Comparison of ENCODE assay signal across 16 cellular contexts in the genomic region with DNA sequence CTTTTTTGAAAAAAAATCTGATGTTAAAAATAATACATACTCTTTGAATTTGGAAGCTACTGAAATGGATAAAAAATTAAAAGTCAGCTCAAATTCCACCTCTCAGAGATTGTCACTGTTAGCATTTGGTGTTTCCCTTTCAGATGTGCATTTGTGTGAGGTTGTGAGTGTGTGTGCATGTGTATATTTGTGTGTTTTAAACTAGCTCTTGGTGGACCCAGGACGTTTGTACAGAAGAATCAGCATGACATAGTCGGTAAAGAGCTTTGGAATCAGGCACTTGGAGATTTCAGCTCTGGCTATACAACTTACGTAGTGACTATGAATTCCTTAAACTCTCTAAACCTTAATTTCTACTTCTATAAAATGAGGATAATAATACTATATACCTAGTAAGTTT. TPM values are rescaled to one million over a fixed set of nuclear protein-coding genes. Genes with fewer than 3 reads are reported as not detected.
DNase-seq lines count a peak whose midpoint lies in the region; ATAC-seq and TF ChIP-seq lines count a peak whose summit lies in the region.
"Had no signal": no experiment of that assay in that cellular context is flagged by ENCODE, and none has a peak within 500 bp of the region (broad histone marks: within the 10 kb centered on the region; RNA-seq: fewer than 3 reads in every experiment).

No MANE protein-coding gene starts in this region.

- no peaks in the 10 kb centered on the region for H3K9me3 ChIP-seq in IMR-90 (ENCODE audit: control insufficient read depth, insufficient read depth, low read length)
- no peaks in the 10 kb centered on the region for H3K9me3 ChIP-seq in psoas muscle
- no peaks in the 10 kb centered on the region for H3K9me3 ChIP-seq in Peyer's patch
- H3K9me3 ChIP-seq: HAP-1 had no signal

- no peak overlapping the region for H2AFZ ChIP-seq in IMR-90 (replicated peaks; ENCODE audit: low read length, poor library complexity)

- no peak overlapping the region for H3K4me2 ChIP-seq in IMR-90 (ENCODE audit: low read depth, low read length)

- peaks cover 17% of the 10 kb centered on the region for H3K36me3 Mint-ChIP-seq in Calu3 (ENCODE audit: insufficient read depth, unreplicated experiment)
- H3K36me3 Mint-ChIP-seq in chondrocyte (ENCODE audit: low read depth): peaks cover 2% of the 10 kb centered on the region

- no peak for TF ChIP-seq RAD21 in IMR-90 (IDR thresholded peaks at IDR 0.05; ENCODE audit: low read length)

- no CpG with 5 or more reads among the region's 3 CpGs for WGBS in IMR-90 (ENCODE audit: extremely low coverage in 2 of 2, insufficient read length in 1 of 2), 2 experiments
- 54 to 69% (median 64%) methylated on average over 3 of the region's 3 CpGs for WGBS in psoas muscle, 3 donors

- H4K5ac ChIP-seq in IMR-90 (ENCODE audit: low read depth, low read length): no peak overlapping the region; the same call in 1 of the 2 replicates

- H3K4me3 ChIP-seq in IMR-90 (ENCODE audit: insufficient read depth, low read depth, low read length) (no peak overlapping the region), psoas muscle (no peak overlapping the region), Peyer's patch (no peak overlapping the region)
- H3K4me3 ChIP-seq: HAP-1 had no signal

- peaks cover 23% of the 10 kb centered on the region for H3K4me1 ChIP-seq in IMR-90 (ENCODE audit: control insufficient read depth, insufficient read depth, low read length)
- H3K4me1 ChIP-seq in psoas muscle: peaks cover 67% of the 10 kb centered on the region
- no peaks in the 10 kb centered on the region for H3K4me1 ChIP-seq in Peyer's patch

- H3K56ac ChIP-seq in IMR-90 (ENCODE audit: extremely low read depth, insufficient read depth, low read length): no peak overlapping the region

- CTCF ChIA-PET in Calu3 (lab: Charles Lee): interaction anchor here (1.1 kb wide), 1 partner anchor 86 kb away, joined by 3 read pairs; no protein-coding TSS in a partner anchor
- CTCF ChIA-PET in IMR-90 (lab: Yijun Ruan, JAX): no interaction called here

- peak overlapping the region; percentile 49; the same call in 1 of the 2 replicates for H2BK120ac ChIP-seq in IMR-90 (ENCODE audit: low read depth, low read length)

- intact Hi-C loops in Calu3 (cut with micrococcal nuclease; ENCODE audit: unreplicated experiment) (loop anchor here (2.0 kb wide), 1 partner anchor 56 kb away; no protein-coding TSS in a partner anchor), IMR-90 (cut with micrococcal nuclease) (no loop called here), psoas muscle (cut with DNase I) (loop anchor here in 1 of 2 donors (5.0 kb wide), 1 partner anchor 56 kb away; no protein-coding TSS in a partner anchor)

- H4K91ac ChIP-seq in IMR-90 (ENCODE audit: insufficient read depth, low read depth, low read length): peak overlapping the region; percentile 17; the same call in 1 of the 2 replicates

- no peaks in the 10 kb centered on the region for H3K27me3 Mint-ChIP-seq in Calu3 (ENCODE audit: unreplicated experiment)
- H3K27me3 Mint-ChIP-seq in chondrocyte (ENCODE audit: low read depth): no peaks in the 10 kb centered on the region
- H3K27me3 Mint-ChIP-seq: CD8-positive, alpha-beta memory T cell had no signal

- ATAC-seq in IMR-90 (ENCODE audit: low read depth) (no peak), psoas muscle (no peak)
- ATAC-seq: Right ventricle myocardium inferior had no signal

- in situ Hi-C loops in IMR-90 (cut with MboI; ENCODE audit: low sequenced_read_pairs): no loop called here

- H3K9me3 Mint-ChIP-seq in Calu3 (ENCODE audit: low read depth, unreplicated experiment) (no peaks in the 10 kb centered on the region), chondrocyte (ENCODE audit: low read depth) (no peaks in the 10 kb centered on the region)
- H3K9me3 Mint-ChIP-seq: CD8-positive, alpha-beta memory T cell had no signal

- H3K79me1 ChIP-seq in IMR-90 (ENCODE audit: low read depth in 1 of 2, low read length in 2 of 2): peaks cover 10 to 51% of the 10 kb centered on the region in 2 experiments; a peak in 3 of 4 replicates

- H4K20me1 ChIP-seq in IMR-90 (ENCODE audit: insufficient read depth, low read length): peaks cover 72% of the 10 kb centered on the region

- no peak overlapping the region for H2BK15ac ChIP-seq in IMR-90 (ENCODE audit: low read depth, low read length)

- dilution Hi-C loops in IMR-90 (cut with HindIII; ENCODE audit: low sequenced_read_pairs, unreplicated experiment): no loop called here

- no peak overlapping the region for H3K9ac ChIP-seq in IMR-90 (ENCODE audit: low read depth, low read length)

- no TSS peak for BruUV-seq in Calu3 (replicated peaks; lab: Mats Ljungman, UMichigan)
- BruUV-seq in IMR-90 (replicated peaks; lab: Mats Ljungman, UMichigan): no TSS peak

- H3K27ac Mint-ChIP-seq in Calu3 (ENCODE audit: unreplicated experiment) (peak overlapping the region; percentile 39), chondrocyte (ENCODE audit: unreplicated experiment) (peak overlapping the region; percentile 91)
- H3K27ac Mint-ChIP-seq: CD8-positive, alpha-beta memory T cell had no signal

- H2AK5ac ChIP-seq in IMR-90 (ENCODE audit: low read depth, low read length): peak overlapping the region; percentile 87; the same call in 1 of the 2 replicates

- H2BK5ac ChIP-seq in IMR-90 (ENCODE audit: low read depth, low read length, poor library complexity, severe bottlenecking): peak overlapping the region; percentile 59

- no peak for DNase-seq in Calu3
- DNase-seq in IMR-90: no peak
- no peak for DNase-seq in chondrocyte (ENCODE audit: low spot score)
- DNase-seq in psoas muscle: no peak
- no peak for DNase-seq in Peyer's patch
- no peak for DNase-seq in glomerular visceral epithelial cell (ENCODE audit: extremely low spot score)
- no peak for DNase-seq in GM10266 (ENCODE audit: extremely low spot score)
- DNase-seq: C1 segment of cervical spinal cord; CD8-positive, alpha-beta memory T cell; DMS79; NCI-H1105; NCI-H2081 treated with DMSO at 0.1 percent for 48 hours; NCI-H510A; NCI-H774 had no signal

- TF ChIP-seq CTCF in Calu3 (IDR thresholded peaks at IDR 0.05; ENCODE audit: unreplicated experiment) (no peak), IMR-90 (conservative IDR thresholded peaks at IDR 0.05; ENCODE audit: low read depth, low read length) (no peak), chondrocyte (IDR thresholded peaks at IDR 0.05) (no peak), psoas muscle (IDR thresholded peaks at IDR 0.05) (no peak), Peyer's patch (IDR thresholded peaks at IDR 0.05) (no peak), GM10266 (IDR thresholded peaks at IDR 0.05; ENCODE audit: control insufficient read depth, insufficient read depth, low read depth, missing control alignments) (no peak)

- H3K27me3 ChIP-seq in IMR-90 (ENCODE audit: control insufficient read depth, insufficient read depth, low read length) (no peaks in the 10 kb centered on the region), psoas muscle (ENCODE audit: insufficient read depth in 3 of 3, low read length in 2 of 3) (no peaks in the 10 kb centered on the region), Peyer's patch (no peaks in the 10 kb centered on the region)

- peak overlapping the region; percentile 24; the same call in 1 of the 2 replicates for H3K18ac ChIP-seq in IMR-90 (ENCODE audit: low read depth, low read length)

- H2BK20ac ChIP-seq in IMR-90 (ENCODE audit: low read depth, low read length): no peak overlapping the region

- no peak overlapping the region for H2AK9ac ChIP-seq in IMR-90 (replicated peaks; ENCODE audit: low read depth, low read length, poor library complexity)

- POLR2A ChIA-PET in IMR-90 (lab: Charles Lee; ENCODE audit: unreplicated experiment): no interaction called here

- H3K4me1 Mint-ChIP-seq in Calu3 (ENCODE audit: low read depth, unreplicated experiment): peaks cover 73% of the 10 kb centered on the region
- peaks cover 79% of the 10 kb centered on the region for H3K4me1 Mint-ChIP-seq in chondrocyte (ENCODE audit: low read depth)

- H4K8ac ChIP-seq in IMR-90 (ENCODE audit: low read depth in 2 of 2, low read length in 2 of 2): no peak overlapping the region

- no peak overlapping the region for H3K4me3 Mint-ChIP-seq in Calu3 (ENCODE audit: low read depth, unreplicated experiment)
- no peak overlapping the region for H3K4me3 Mint-ChIP-seq in chondrocyte (ENCODE audit: unreplicated experiment)
- H3K4me3 Mint-ChIP-seq: CD8-positive, alpha-beta memory T cell had no signal

- no peak for TF ChIP-seq POLR2A in IMR-90 (IDR thresholded peaks at IDR 0.05; ENCODE audit: low read depth, low read length)
- no peak for TF ChIP-seq POLR2A in Peyer's patch (IDR thresholded peaks at IDR 0.05)

- no peak overlapping the region for H3K23ac ChIP-seq in IMR-90 (ENCODE audit: low read depth, low read length)

- H3K14ac ChIP-seq in IMR-90 (replicated peaks; ENCODE audit: low read depth, low read length): peak overlapping the region; percentile 74; the same call in 1 of the 2 replicates

- H3K27ac ChIP-seq in IMR-90 (ENCODE audit: insufficient read depth, low read length): no peak overlapping the region
- H3K27ac ChIP-seq in psoas muscle: peak overlapping the region; percentile 48
- no peak overlapping the region for H3K27ac ChIP-seq in Peyer's patch

- H3K36me3 ChIP-seq in IMR-90 (ENCODE audit: control insufficient read depth, insufficient read depth, low read length) (peaks cover 3% of the 10 kb centered on the region; the same call in 1 of the 2 replicates), psoas muscle (ENCODE audit: insufficient read depth in 1 of 2, low read depth in 1 of 2) (no peaks in the 10 kb centered on the region), Peyer's patch (no peaks in the 10 kb centered on the region)
- H3K36me3 ChIP-seq: HAP-1 had no signal

- peak overlapping the region; percentile 18; the same call in 1 of the 2 replicates for H3K4ac ChIP-seq in IMR-90 (ENCODE audit: low read depth, low read length)

- peaks cover 16% of the 10 kb centered on the region for H3K9me1 ChIP-seq in IMR-90 (ENCODE audit: insufficient read depth, low read length)

TF ChIP-seq in IMR-90, 13 proteins besides CTCF, POLR2A, EP300 and RAD21 (continues in another document):
- no peak for TF ChIP-seq CHD1 (IDR thresholded peaks at IDR 0.05; ENCODE audit: low read depth, low read length)

RNA-seq across cellular contexts. Expression of a gene that starts 14.5 kb away (rescaled TPM):
- total RNA-seq in Calu3 (2022) (378 and 497 TPM in 2 replicates), IMR-90 (2012; rRNA removed) (118 and 145 TPM in 2 replicates), chondrocyte (233 to 237 TPM (median 233 TPM) in 3 replicates), psoas muscle (10 to 100 TPM; 34.2 to 60.2 (median 50.9) TPM), Peyer's patch (100 to 1,000 TPM in 3 of 4 donors, 10 to 100 TPM in 1; 99.0 to 142 (median 124) TPM)
- polyA plus RNA-seq in IMR-90 (2012; rRNA removed) (155 and 175 TPM in 2 replicates), psoas muscle (100 to 1,000 TPM in 2 of 3 donors, 10 to 100 TPM in 1; 62.1 to 286 (median 172) TPM)
- 85.4 and 86.8 TPM in 2 replicates for polyA plus RNA-seq in IMR-90 (2012; cell fraction: cytosol; rRNA removed)
- 65.5 and 124 TPM in 2 replicates for polyA plus RNA-seq in IMR-90 (2012; cell fraction: nucleus; rRNA removed; ENCODE audit: low replicate concordance)
